In genomic region chr15:32585844-32586243, GRCh38 we compare ENCODE assay signal across 1 cellular context. TPM values are rescaled to one million over a fixed set of nuclear protein-coding genes. Genes with fewer than 3 reads are reported as not detected.
"Had no signal": no experiment of that assay in that cellular context is flagged by ENCODE, and none has a peak within 500 bp of the region (broad histone marks: within the 10 kb centered on the region; RNA-seq: fewer than 3 reads in every experiment).

No MANE protein-coding gene starts in this region.

RNA-seq across cellular contexts. Expression of gene SCG5, which starts 55.7 kb away (rescaled TPM):
- total RNA-seq: naive thymus-derived CD8-positive, alpha-beta T cell had no signal
